In genomic region chr17:59287452-59287851, GRCh38 we compare ENCODE assay signal across 12 cellular contexts. TPM values are rescaled to one million over a fixed set of nuclear protein-coding genes. Genes with fewer than 3 reads are reported as not detected.
A peak's percentile ranks its signal among the peaks of the same experiment; 100 is the strongest.
DNase-seq lines count a peak whose midpoint lies in the region; ATAC-seq and TF ChIP-seq lines count a peak whose summit lies in the region.
"Had no signal": no experiment of that assay in that cellular context is flagged by ENCODE, and none has a peak within 500 bp of the region (broad histone marks: within the 10 kb centered on the region; RNA-seq: fewer than 3 reads in every experiment).

No MANE protein-coding gene starts in this region.

- no peaks in the 10 kb centered on the region for H3K79me2 ChIP-seq in fibroblast of lung (ENCODE audit: control insufficient read depth, insufficient read depth, low read length)

- ATAC-seq in Right ventricle myocardium inferior (peak; percentile 56), GM21381 (IDR thresholded peaks at IDR 0.05; ENCODE audit: unreplicated experiment) (no peak)

- H3K9ac ChIP-seq in fibroblast of lung (ENCODE audit: insufficient read depth, low read length), result no peak overlapping the region

- no peaks in the 10 kb centered on the region for H4K20me1 ChIP-seq in fibroblast of lung (ENCODE audit: control insufficient read depth, extremely low read depth, insufficient read depth, low read length)

- H2AFZ ChIP-seq in fibroblast of lung (ENCODE audit: low read length), result no peak overlapping the region

- H3K4me2 ChIP-seq in fibroblast of lung (ENCODE audit: extremely low read depth, insufficient read depth, low read length), result no peak overlapping the region

- 63 to 67% methylated on average over 1 of the region's 1 CpG for WGBS in tibial nerve, 2 donors
- WGBS in prostate gland, result 80% methylated on average over 1 of the region's 1 CpG

- no peaks in the 10 kb centered on the region for H3K36me3 ChIP-seq in fibroblast of lung (ENCODE audit: control insufficient read depth, insufficient read depth, low read length)
- no peaks in the 10 kb centered on the region for H3K36me3 ChIP-seq in tibial nerve
- no peaks in the 10 kb centered on the region for H3K36me3 ChIP-seq in prostate gland
- H3K36me3 ChIP-seq: heart right ventricle had no signal

- H3K9me3 ChIP-seq in fibroblast of lung (ENCODE audit: control insufficient read depth, insufficient read depth, low read depth, low read length) (no peaks in the 10 kb centered on the region), tibial nerve (no peaks in the 10 kb centered on the region), prostate gland (no peaks in the 10 kb centered on the region)
- H3K9me3 ChIP-seq: heart right ventricle had no signal

- intact Hi-C loops in Right ventricle myocardium inferior (cut with DNase I) (no loop called here), cardiac septum (cut with DNase I) (no loop called here), prostate gland (cut with DNase I) (no loop called here)

- H3K27ac ChIP-seq in fibroblast of lung (ENCODE audit: insufficient read depth, low read length), result no peak overlapping the region
- H3K27ac ChIP-seq in tibial nerve, result peak overlapping the region in 1 of 4 donors; percentile 65
- H3K27ac ChIP-seq in prostate gland, result no peak overlapping the region

- H3K27me3 ChIP-seq in fibroblast of lung (ENCODE audit: control insufficient read depth, insufficient read depth, low read length), result no peaks in the 10 kb centered on the region
- no peaks in the 10 kb centered on the region for H3K27me3 ChIP-seq in tibial nerve
- H3K27me3 ChIP-seq in prostate gland (replicated peaks; ENCODE audit: insufficient read depth), result no peaks in the 10 kb centered on the region
- H3K27me3 ChIP-seq: heart right ventricle had no signal

- DNase-seq in Right ventricle myocardium inferior (ENCODE audit: missing footprints) (no peak), cardiac septum (ENCODE audit: low spot score) (no peak), RKO (ENCODE audit: low spot score) (peak; percentile 68), fibroblast of lung (ENCODE audit: low read depth in 2 of 2) (peak; percentile 13 to 23), tibial nerve (ENCODE audit: low spot score in 2 of 2) (peak in 1 of 2 donors; percentile 13), prostate gland (ENCODE audit: low spot score) (no peak), NCI-H1092 treated with DMSO at 0.1 percent for 48 hours (lab: John Stamatoyannopoulos, UW) (no peak)
- DNase-seq: activated CD4-positive, alpha-beta T cell treated with anti-CD3 and anti-CD28 coated beads, Interleukin-2, amount 10 ng/mL, durations not matched to agents 7 days and 5 days; cortex of kidney; heart right ventricle; NCI-H345 had no signal

- TF ChIP-seq POLR2A in tibial nerve (IDR thresholded peaks at IDR 0.05) (no peak), prostate gland (IDR thresholded peaks at IDR 0.05) (no peak)

- H3K4me1 ChIP-seq in fibroblast of lung (ENCODE audit: control insufficient read depth, extremely low read depth, insufficient read depth, low read length), result no peaks in the 10 kb centered on the region
- H3K4me1 ChIP-seq in tibial nerve, result no peaks in the 10 kb centered on the region
- H3K4me1 ChIP-seq in prostate gland (replicated peaks), result no peaks in the 10 kb centered on the region

- TF ChIP-seq CTCF in fibroblast of lung (conservative IDR thresholded peaks at IDR 0.05 in 1 of 2, IDR thresholded peaks at IDR 0.05 in 1 of 2; ENCODE audit: low read depth in 1 of 2, low read length in 2 of 2), result no peak
- TF ChIP-seq CTCF in tibial nerve (IDR thresholded peaks at IDR 0.05), result no peak
- TF ChIP-seq CTCF in prostate gland (IDR thresholded peaks at IDR 0.05), result no peak

- peak; percentile 64 to 82 for TF ChIP-seq EP300 in tibial nerve (IDR thresholded peaks at IDR 0.05)

- H3K4me3 ChIP-seq in fibroblast of lung (replicated peaks in 1 of 4; ENCODE audit: control extremely low read depth in 1 of 4, insufficient read depth in 1 of 4, low read depth in 3 of 4, low read length in 4 of 4), result no peak overlapping the region
- H3K4me3 ChIP-seq in tibial nerve, result no peak overlapping the region
- H3K4me3 ChIP-seq in prostate gland, result no peak overlapping the region
- H3K4me3 ChIP-seq: heart right ventricle had no signal

RNA-seq across cellular contexts. Expression of gene YPEL2, which starts 44.0 kb away (rescaled TPM):
- total RNA-seq in Right ventricle myocardium inferior, result 32.7 TPM
- 59.4 TPM for total RNA-seq in cardiac septum
- 7.8 and 8.0 TPM in 2 replicates for total RNA-seq in fibroblast of lung
- polyA plus RNA-seq in fibroblast of lung, result 2.5 and 4.8 TPM in 2 replicates
- 1.5 and 3.7 TPM in 2 replicates for polyA plus RNA-seq in fibroblast of lung (2012)
- 1.1 and 2.9 TPM in 2 replicates for polyA minus RNA-seq in fibroblast of lung (ENCODE audit: low replicate concordance)
- 10 to 100 TPM; 33.6 to 59.9 (median 48.7) TPM for total RNA-seq in tibial nerve
- 10 to 100 TPM; 12.8 to 40.3 TPM for total RNA-seq in prostate gland

Comparison
In these comparisons a context has a peak if more than half of its experiments do, and no peak if none do; other contexts are left out.
1. DNase-seq: peak in RKO (single experiment) and fibroblast of lung (2 of 2); none in Right ventricle myocardium inferior (single experiment), cardiac septum (single experiment), prostate gland (single experiment) and NCI-H1092 treated with DMSO at 0.1 percent for 48 hours (single experiment).